Comparison of ENCODE assay signal across 30 cellular contexts in the genomic region with DNA sequence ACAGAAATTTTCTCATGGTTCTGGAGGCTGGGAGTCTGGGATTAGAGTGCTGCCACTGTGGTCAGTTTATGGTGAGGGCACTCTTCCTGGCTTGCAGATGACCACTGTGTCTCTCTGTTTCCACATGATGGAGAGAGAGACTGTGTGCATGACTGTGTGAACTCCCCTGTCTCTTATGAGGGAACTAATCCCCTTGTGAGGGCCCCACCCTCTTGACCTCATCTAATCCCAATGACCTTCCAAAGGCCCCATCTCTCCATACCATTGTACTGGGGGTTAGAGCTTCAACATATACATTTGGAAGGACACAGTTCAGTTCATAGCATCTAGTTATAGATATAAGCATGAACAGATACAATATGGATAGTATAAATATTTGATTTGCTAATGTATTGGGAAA.
"Had no signal": no experiment of that assay in that cellular context is flagged by ENCODE, and none has a peak within 500 bp of the region (broad histone marks: within the 10 kb centered on the region; RNA-seq: fewer than 3 reads in every experiment).

No MANE protein-coding gene starts in this region.

- ATAC-seq: activated CD4-positive, alpha-beta T cell treated with anti-CD3 and anti-CD28 coated beads for 36 hours; activated CD8-positive, alpha-beta memory T cell treated with anti-CD3 and anti-CD28 coated beads, Interleukin-2, amount 10 ng/mL, durations not matched to agents 7 days and 5 days; activated CD8-positive, alpha-beta T cell treated with anti-CD3 and anti-CD28 coated beads, Interleukin-2, amount 10 ng/mL, durations not matched to agents 7 days and 5 days; activated naive CD8-positive, alpha-beta T cell treated with anti-CD3 and anti-CD28 coated beads, Interleukin-2, amount 50 U/mL, for 24 hours had no signal

- H3K36me3 ChIP-seq: adrenal gland, ascending aorta, breast epithelium, cardiac muscle cell, colonic mucosa, esophagus squamous epithelium had no signal

- DNase-seq: activated CD4-positive, alpha-beta memory T cell treated with anti-CD3 and anti-CD28 coated beads for 36 hours; activated CD4-positive, alpha-beta T cell treated with anti-CD3 and anti-CD28 coated beads for 36 hours; activated CD4-positive, alpha-beta T cell treated with anti-CD3 and anti-CD28 coated beads, Interleukin-2, amount 10 ng/mL, durations not matched to agents 24 days and 14 days; activated CD4-positive, CD25-positive, alpha-beta regulatory T cell; activated CD4-positive, CD25-positive, alpha-beta regulatory T cell treated with anti-CD3 and anti-CD28 coated beads, Interleukin-2, amount 50 U/mL, for 72 hours; activated CD8-positive, alpha-beta memory T cell treated with anti-CD3 and anti-CD28 coated beads, Interleukin-2, amount 10 ng/mL, durations not matched to agents 7 days and 5 days; activated CD8-positive, alpha-beta memory T cell treated with anti-CD3 and anti-CD28 coated beads, Interleukin-2, amount 50 U/mL, for 4 hours; activated CD8-positive, alpha-beta T cell treated with anti-CD3 and anti-CD28 coated beads, Interleukin-2, amount 10 ng/mL, durations not matched to agents 7 days and 5 days; activated effector memory CD4-positive, alpha-beta T cell treated with anti-CD3 and anti-CD28 coated beads, Interleukin-2, amount 50 U/mL, for 16 hours; activated naive CD4-positive, alpha-beta T cell treated with anti-CD3 and anti-CD28 coated beads for 36 hours; activated naive CD8-positive, alpha-beta T cell treated with anti-CD3 and anti-CD28 coated beads for 36 hours; activated naive CD8-positive, alpha-beta T cell treated with anti-CD3 and anti-CD28 coated beads, Interleukin-2, amount 50 U/mL, for 24 hours; activated T-cell treated with anti-CD3 and anti-CD28 coated beads, Interleukin-2, amount 50 U/mL, for 1 hour; activated T-cell treated with anti-CD3 and anti-CD28 coated beads, Interleukin-2, amount 50 U/mL, for 48 hours; adrenal gland; central memory CD4-positive, alpha-beta T cell; cerebellar nuclear complex; colonic mucosa; effector CD8-positive, alpha-beta T cell; esophagus squamous epithelium; foreskin fibroblast; head of caudate nucleus; T-helper 2 cell had no signal

- H3K27ac ChIP-seq: adrenal gland, breast epithelium, cardiac muscle cell, colonic mucosa, epithelial cell of prostate, esophagus squamous epithelium had no signal

- H3K4me3 ChIP-seq: adrenal gland, ascending aorta, breast epithelium, cardiac muscle cell, colonic mucosa, esophagus squamous epithelium had no signal

- FAIRE-seq: endometrium, endothelial cell of umbilical vein, frontal cortex had no signal

- H3K27me3 ChIP-seq: adrenal gland, ascending aorta, breast epithelium, cardiac muscle cell, colonic mucosa, esophagus squamous epithelium had no signal

- H3K9me3 ChIP-seq: adrenal gland, ascending aorta, breast epithelium, colonic mucosa, esophagus squamous epithelium had no signal

- H3K4me1 ChIP-seq: breast epithelium, colonic mucosa had no signal
